11 cellular contexts compared by ENCODE assay signal in the genomic region with DNA sequence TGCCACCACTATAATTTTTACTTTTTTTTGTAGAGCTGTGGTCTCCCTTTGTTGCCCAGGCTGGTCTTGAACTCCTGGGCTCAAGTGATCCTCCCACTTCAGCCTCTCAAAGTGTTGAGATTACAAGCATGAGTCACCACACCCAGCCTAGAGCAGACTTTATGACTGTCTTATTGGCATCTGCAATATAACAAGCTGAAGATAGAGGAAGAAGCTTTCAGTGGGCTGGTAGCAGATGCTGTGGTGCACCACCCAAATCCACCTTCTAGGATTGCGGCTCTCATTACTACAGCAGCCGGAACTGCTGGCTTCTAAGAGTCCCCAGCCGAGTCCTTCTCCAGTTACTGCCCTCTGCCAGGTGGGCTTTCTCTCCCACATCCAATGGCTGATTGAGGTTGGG.
DNase-seq lines count a peak whose midpoint lies in the region; ATAC-seq and TF ChIP-seq lines count a peak whose summit lies in the region.
"Had no signal": no experiment of that assay in that cellular context is flagged by ENCODE, and none has a peak within 500 bp of the region (broad histone marks: within the 10 kb centered on the region; RNA-seq: fewer than 3 reads in every experiment).

No MANE protein-coding gene starts in this region.

- H3K4me3 ChIP-seq in fibroblast of mammary gland (ENCODE audit: control insufficient read depth, low read depth, low read length), result no peak overlapping the region
- H3K4me3 ChIP-seq: ovary had no signal

- ATAC-seq in HG03045 (IDR thresholded peaks at IDR 0.05; ENCODE audit: unreplicated experiment), result no peak

- peak; percentile 21 for DNase-seq in stimulated activated CD4-positive, alpha-beta T cell treated with anti-CD3 and anti-CD28 coated beads, Interleukin-15, amount 100 ng/mL, for 24 hours
- DNase-seq in stimulated activated CD4-positive, alpha-beta T cell treated with anti-CD3 and anti-CD28 coated beads, Interleukin-2, amount 100 ng/mL, for 48 hours, result no peak
- DNase-seq in NOMO-1 (lab: John Stamatoyannopoulos, UW; ENCODE audit: unreplicated experiment in 2 of 2) (peak; percentile 86 to 95), fibroblast of mammary gland (ENCODE audit: low read depth) (peak; percentile 51), COLO668 (lab: John Stamatoyannopoulos, UW; ENCODE audit: unreplicated experiment) (no peak)
- DNase-seq in NK-92 treated with Interleukin-12 subunit alpha and Interleukin-12 subunit beta, amount 100 ng/mL, for 24 hours (lab: John Stamatoyannopoulos, UW), result no peak
- no peak for DNase-seq in stimulated activated CD4-positive, alpha-beta T cell treated with anti-CD3 and anti-CD28 coated beads, Interleukin-12 subunit alpha, Interleukin-12 subunit beta, amount 100 ng/mL, for 4 hours
- DNase-seq: NCI-H1417 treated with DMSO at 0.1 percent for 48 hours, NCI-H82, ovary had no signal

- no peak for TF ChIP-seq CTCF in fibroblast of mammary gland (conservative IDR thresholded peaks at IDR 0.05; ENCODE audit: control insufficient read depth, insufficient read depth, low read depth, low read length)

Comparison
In these comparisons a context has a peak if more than half of its experiments do, and no peak if none do; other contexts are left out.
1. DNase-seq: peak in stimulated activated CD4-positive, alpha-beta T cell treated with anti-CD3 and anti-CD28 coated beads, Interleukin-15, amount 100 ng/mL, for 24 hours (single experiment), NOMO-1 (2 of 2) and fibroblast of mammary gland (single experiment); none in stimulated activated CD4-positive, alpha-beta T cell treated with anti-CD3 and anti-CD28 coated beads, Interleukin-2, amount 100 ng/mL, for 48 hours (0 of 2), NK-92 treated with Interleukin-12 subunit alpha and Interleukin-12 subunit beta, amount 100 ng/mL, for 24 hours (single experiment), stimulated activated CD4-positive, alpha-beta T cell treated with anti-CD3 and anti-CD28 coated beads, Interleukin-12 subunit alpha, Interleukin-12 subunit beta, amount 100 ng/mL, for 4 hours (single experiment) and COLO668 (single experiment).